ENCODE assay signal across 9 cellular contexts in the genomic region with DNA sequence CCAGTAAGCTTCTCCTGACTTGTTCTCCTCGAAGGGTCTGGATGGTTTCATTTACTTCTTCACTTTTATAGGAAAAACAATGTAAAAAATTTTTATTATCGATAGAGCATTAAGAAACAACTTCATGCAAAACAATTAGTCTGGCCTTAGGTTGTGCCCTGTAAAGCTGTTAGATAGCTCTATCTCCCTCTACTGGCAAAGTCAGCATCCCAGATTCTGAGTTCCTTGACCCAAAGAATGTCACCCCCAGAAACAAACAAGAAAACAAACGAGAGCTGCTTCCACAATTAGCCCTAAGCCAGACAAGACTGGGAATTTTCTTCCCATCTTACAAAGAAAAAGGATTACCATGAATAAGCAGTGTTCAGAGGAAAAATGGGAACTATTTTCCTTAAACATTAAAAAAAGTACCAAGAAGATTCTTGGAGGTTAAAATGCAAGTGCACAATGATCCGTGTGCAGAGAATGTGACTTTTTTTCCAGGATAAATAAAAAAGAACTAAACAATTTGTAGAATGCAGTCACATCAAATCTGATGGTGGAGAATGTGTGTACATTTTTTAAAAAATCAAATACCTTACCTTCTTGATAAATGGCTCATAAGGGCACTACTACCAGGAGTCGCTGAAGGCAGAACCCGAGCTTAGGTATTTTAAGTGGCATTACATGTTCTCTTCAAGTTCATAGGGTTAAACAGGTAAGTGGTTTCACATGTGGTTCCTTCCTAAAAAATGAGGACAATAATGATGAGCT.
A peak's percentile ranks its signal among the peaks of the same experiment; 100 is the strongest.
DNase-seq lines count a peak whose midpoint lies in the region; ATAC-seq, FAIRE-seq and TF ChIP-seq lines count a peak whose summit lies in the region.
"Had no signal": no experiment of that assay in that cellular context is flagged by ENCODE, and none has a peak within 500 bp of the region (broad histone marks: within the 10 kb centered on the region; RNA-seq: fewer than 3 reads in every experiment).

No MANE protein-coding gene starts in this region.

- H3K79me2 ChIP-seq in endothelial cell of umbilical vein (ENCODE audit: control insufficient read depth, insufficient read depth, low read length): no peaks in the 10 kb centered on the region
- no peaks in the 10 kb centered on the region for H3K79me2 ChIP-seq in neural progenitor cell (ENCODE audit: low read depth)

- dilution Hi-C loops in endothelial cell of umbilical vein (cut with MboI; ENCODE audit: extremely low pct_ligation_motif_present, low sequenced_read_pairs): no loop called here

- H3K9me1 ChIP-seq in endothelial cell of umbilical vein (replicated peaks; ENCODE audit: control insufficient read depth, extremely low read depth, insufficient read depth, low read length): no peaks in the 10 kb centered on the region

- no peaks in the 10 kb centered on the region for H3K36me3 Mint-ChIP-seq in neural progenitor cell

- H3K9me3 Mint-ChIP-seq in neural progenitor cell: no peaks in the 10 kb centered on the region

- H3K4me3 ChIP-seq in endothelial cell of umbilical vein (replicated peaks in 1 of 3; ENCODE audit: insufficient read depth in 1 of 3, low read depth in 1 of 3, low read length in 3 of 3) (no peak overlapping the region), neural progenitor cell (no peak overlapping the region)
- H3K4me3 ChIP-seq: BLaER1 had no signal

- no peak for TF ChIP-seq POLR2A in endothelial cell of umbilical vein (IDR thresholded peaks at IDR 0.05; ENCODE audit: low read depth, low read length)

- no peak for ATAC-seq in HG03521 (IDR thresholded peaks at IDR 0.05; ENCODE audit: unreplicated experiment)
- no peak for ATAC-seq in GM18519 (IDR thresholded peaks at IDR 0.05; ENCODE audit: low FRiP score, unreplicated experiment)

- H3K27me3 ChIP-seq in endothelial cell of umbilical vein (ENCODE audit: control insufficient read depth in 2 of 2, insufficient read depth in 2 of 2, low read length in 2 of 2) (no peaks in the 10 kb centered on the region), neural progenitor cell (no peaks in the 10 kb centered on the region)
- H3K27me3 ChIP-seq: BLaER1 had no signal

- no peak overlapping the region for H3K27ac ChIP-seq in endothelial cell of umbilical vein (ENCODE audit: insufficient read depth, low read depth, low read length)
- H3K27ac ChIP-seq in neural progenitor cell: no peak overlapping the region
- H3K27ac ChIP-seq: BLaER1 had no signal

- no peaks in the 10 kb centered on the region for H3K27me3 Mint-ChIP-seq in neural progenitor cell (ENCODE audit: insufficient read depth, low read depth)

- H3K9ac ChIP-seq in endothelial cell of umbilical vein (replicated peaks; ENCODE audit: extremely low read depth, insufficient read depth, low read length): no peak overlapping the region
- no peak overlapping the region for H3K9ac ChIP-seq in neural progenitor cell
- H3K9ac ChIP-seq: BLaER1 had no signal

- DNase-seq in NCI-H1105 treated with DMSO at 0.1 percent for 48 hours (lab: John Stamatoyannopoulos, UW) (peak; percentile 25), NCI-H1105 (lab: John Stamatoyannopoulos, UW) (no peak), NCI-H446 treated with DMSO at 0.1 percent for 48 hours (lab: John Stamatoyannopoulos, UW) (peak; percentile 2), endothelial cell of umbilical vein (ENCODE audit: low read depth, low spot score) (peak; percentile 12), neural progenitor cell (ENCODE audit: low spot score) (peak; percentile 75), epidermal melanocyte (ENCODE audit: insufficient read length, low spot score) (no peak)

- intact Hi-C loops in endothelial cell of umbilical vein (cut with micrococcal nuclease): loop anchor here (1.0 kb wide), 1 partner anchor 484 kb away; no protein-coding TSS in a partner anchor

- H3K4me1 ChIP-seq in endothelial cell of umbilical vein (ENCODE audit: control insufficient read depth, extremely low read depth, insufficient read depth, low read length) (no peaks in the 10 kb centered on the region), neural progenitor cell (peaks cover 10% of the 10 kb centered on the region)
- H3K4me1 ChIP-seq: BLaER1 had no signal

- no TSS peak for BruUV-seq in endothelial cell of umbilical vein (replicated peaks; lab: Mats Ljungman, UMichigan)

- H4K20me1 ChIP-seq in endothelial cell of umbilical vein (replicated peaks; ENCODE audit: control insufficient read depth, extremely low read depth, insufficient read depth, low read length) (no peaks in the 10 kb centered on the region), neural progenitor cell (ENCODE audit: low read depth) (no peaks in the 10 kb centered on the region)
- H4K20me1 ChIP-seq: BLaER1 had no signal

- TF ChIP-seq CTCF in endothelial cell of umbilical vein (IDR thresholded peaks at IDR 0.05; ENCODE audit: extremely low read depth in 1 of 2, insufficient read depth in 1 of 2, low read depth in 1 of 2, low read length in 2 of 2): peak in 1 of 2 donors; percentile 34
- TF ChIP-seq CTCF in neural progenitor cell (IDR thresholded peaks at IDR 0.05): peak; percentile 81

- no peak for FAIRE-seq in endothelial cell of umbilical vein (lab: Jason Lieb, UNC)

- no peak overlapping the region for H3K4me3 Mint-ChIP-seq in neural progenitor cell

- POLR2A ChIA-PET in endothelial cell of umbilical vein (lab: Charles Lee): no interaction called here

- H3F3A ChIP-seq in neural progenitor cell (ENCODE audit: low read depth): no peaks in the 10 kb centered on the region

- CTCF ChIA-PET in endothelial cell of umbilical vein (lab: Charles Lee): interaction anchor here (0.8 to 1.1 kb wide), 3 partner anchors 484 to 570 kb away, joined by 3 to 7 read pairs (median 6); no protein-coding TSS in a partner anchor

- no peaks in the 10 kb centered on the region for H3K4me1 Mint-ChIP-seq in neural progenitor cell

- no peak overlapping the region for H3K4me2 ChIP-seq in endothelial cell of umbilical vein (ENCODE audit: insufficient read depth, low read length)
- H3K4me2 ChIP-seq in neural progenitor cell: peak overlapping the region; percentile 8
- H3K4me2 ChIP-seq: BLaER1 had no signal

- H3K27ac Mint-ChIP-seq in neural progenitor cell: no peak overlapping the region

- H3K36me3 ChIP-seq in endothelial cell of umbilical vein (ENCODE audit: control insufficient read depth in 2 of 2, extremely low read depth in 1 of 2, insufficient read depth in 2 of 2, low read length in 2 of 2): no peaks in the 10 kb centered on the region
- H3K36me3 ChIP-seq in neural progenitor cell: no peaks in the 10 kb centered on the region
- H3K36me3 ChIP-seq: BLaER1 had no signal

- H2AFZ ChIP-seq in endothelial cell of umbilical vein (ENCODE audit: low read depth, low read length): no peak overlapping the region
- H2AFZ ChIP-seq in neural progenitor cell (replicated peaks): no peak overlapping the region

- no peaks in the 10 kb centered on the region for H3K9me3 ChIP-seq in endothelial cell of umbilical vein (replicated peaks; ENCODE audit: control insufficient read depth, insufficient read depth, low read length)
- H3K9me3 ChIP-seq in neural progenitor cell (ENCODE audit: low read depth): no peaks in the 10 kb centered on the region
- H3K9me3 ChIP-seq: BLaER1 had no signal

TF ChIP-seq in endothelial cell of umbilical vein, 7 proteins besides CTCF, POLR2A, EP300 and RAD21:
- TF ChIP-seq EZH2 (IDR thresholded peaks at IDR 0.05; ENCODE audit: borderline replicate concordance, low read depth, low read length, severe bottlenecking) (no peak), FOS (IDR thresholded peaks at IDR 0.05; ENCODE audit: borderline replicate concordance, insufficient read depth, low read length) (no peak)
- TF ChIP-seq, protein P1, sequence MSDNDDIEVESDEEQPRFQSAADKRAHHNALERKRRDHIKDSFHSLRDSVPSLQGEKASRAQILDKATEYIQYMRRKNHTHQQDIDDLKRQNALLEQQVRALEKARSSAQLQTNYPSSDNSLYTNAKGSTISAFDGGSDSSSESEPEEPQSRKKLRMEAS (IDR thresholded peaks at IDR 0.05; ENCODE audit: insufficient read depth, insufficient read length): no peak

Comparison
In these comparisons a context has a peak if more than half of its experiments do, and no peak if none do; other contexts are left out.
1. DNase-seq: peak in NCI-H1105 treated with DMSO at 0.1 percent for 48 hours (single experiment), NCI-H446 treated with DMSO at 0.1 percent for 48 hours (single experiment), endothelial cell of umbilical vein (single experiment) and neural progenitor cell (single experiment); none in NCI-H1105 (single experiment) and epidermal melanocyte (single experiment).